Comparison of ENCODE assay signal across 1 cellular context in the genomic region with DNA sequence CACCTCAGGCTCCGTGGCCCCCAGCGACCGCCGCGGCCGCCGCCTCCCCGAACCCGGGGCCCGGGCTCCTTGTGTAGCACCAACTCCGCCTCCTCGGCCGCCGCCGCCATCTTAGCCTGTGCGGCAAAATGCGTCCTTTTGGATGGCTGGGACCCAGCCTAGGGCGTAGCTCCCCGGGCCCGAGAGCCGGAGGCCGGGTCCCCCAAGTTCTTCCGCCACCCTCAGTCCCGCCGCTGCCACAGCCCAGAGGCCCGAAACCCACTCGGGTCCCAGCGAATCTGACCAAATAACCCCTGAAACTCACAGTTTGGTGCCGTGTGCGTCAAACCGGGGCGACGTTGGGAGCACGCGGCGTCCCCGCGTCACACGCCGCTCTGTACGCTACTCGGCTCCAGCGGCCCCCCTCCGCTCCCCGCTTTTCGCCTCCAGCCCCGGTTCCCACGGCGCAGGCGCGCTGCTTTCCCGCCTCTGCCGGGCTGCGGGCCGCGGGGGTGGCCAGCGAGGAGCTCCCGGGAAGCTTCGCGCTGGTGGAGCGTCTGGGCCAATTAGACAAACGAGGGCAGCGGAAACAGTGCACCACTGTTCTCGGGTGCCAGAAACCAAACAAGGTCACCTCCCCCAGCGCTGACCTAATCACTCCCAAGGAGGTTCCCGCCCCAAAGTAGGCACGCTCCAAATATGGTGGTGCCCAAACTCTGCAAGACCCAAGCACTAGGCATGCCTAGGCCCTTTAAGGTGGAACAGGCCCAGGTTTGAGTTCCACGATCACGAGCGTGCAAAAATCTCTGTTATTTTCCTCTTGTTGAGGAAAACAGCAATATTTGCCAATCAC.
A peak's percentile ranks its signal among the peaks of the same experiment; 100 is the strongest.
TF ChIP-seq lines count a peak whose summit lies in the region.

A gene (minus strand): TSS at position 350 of the 832 bp plus-strand sequence. CDS start 39,682 bp downstream, outside the sequence.

TF ChIP-seq in HepG2, 621 proteins besides CTCF, POLR2A, EP300 and RAD21 (continued from another document and continues in another):
- TF ChIP-seq, protein P1, sequence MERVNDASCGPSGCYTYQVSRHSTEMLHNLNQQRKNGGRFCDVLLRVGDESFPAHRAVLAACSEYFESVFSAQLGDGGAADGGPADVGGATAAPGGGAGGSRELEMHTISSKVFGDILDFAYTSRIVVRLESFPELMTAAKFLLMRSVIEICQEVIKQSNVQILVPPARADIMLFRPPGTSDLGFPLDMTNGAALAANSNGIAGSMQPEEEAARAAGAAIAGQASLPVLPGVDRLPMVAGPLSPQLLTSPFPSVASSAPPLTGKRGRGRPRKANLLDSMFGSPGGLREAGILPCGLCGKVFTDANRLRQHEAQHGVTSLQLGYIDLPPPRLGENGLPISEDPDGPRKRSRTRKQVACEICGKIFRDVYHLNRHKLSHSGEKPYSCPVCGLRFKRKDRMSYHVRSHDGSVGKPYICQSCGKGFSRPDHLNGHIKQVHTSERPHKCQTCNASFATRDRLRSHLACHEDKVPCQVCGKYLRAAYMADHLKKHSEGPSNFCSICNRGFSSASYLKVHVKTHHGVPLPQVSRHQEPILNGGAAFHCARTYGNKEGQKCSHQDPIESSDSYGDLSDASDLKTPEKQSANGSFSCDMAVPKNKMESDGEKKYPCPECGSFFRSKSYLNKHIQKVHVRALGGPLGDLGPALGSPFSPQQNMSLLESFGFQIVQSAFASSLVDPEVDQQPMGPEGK (CRISPR knock-in tag; IDR thresholded peaks at IDR 0.05), result peak; percentile 95
- TF ChIP-seq NCOA2 (CRISPR knock-in tag; IDR thresholded peaks at IDR 0.05) (0 out of 2 replicates have a peak, but pooled peaks have one; percentile 41), FIP1L1 (IDR thresholded peaks at IDR 0.05; ENCODE audit: borderline replicate concordance, insufficient read depth, low read depth, low read length) (no peak), ZNF251 (CRISPR knock-in tag; IDR thresholded peaks at IDR 0.05) (no peak), SIX1 (CRISPR knock-in tag; IDR thresholded peaks at IDR 0.05; ENCODE audit: borderline replicate concordance) (peak; percentile 32; the same call in 1 of the 2 replicates), ZFP1 (CRISPR knock-in tag; IDR thresholded peaks at IDR 0.05) (no peak), U2AF1 (optimal IDR thresholded peaks at IDR 0.05; ENCODE audit: low read depth, low read length) (peak; percentile 64), SNAPC2 (CRISPR knock-in tag; IDR thresholded peaks at IDR 0.05) (peak; percentile 87), MTF1 (CRISPR knock-in tag; IDR thresholded peaks at IDR 0.05) (peak; percentile 82), NFATC3 (CRISPR knock-in tag; IDR thresholded peaks at IDR 0.05) (peak; percentile 82; the same call in 1 of the 2 replicates), ZFP37 (CRISPR knock-in tag; IDR thresholded peaks at IDR 0.05; ENCODE audit: borderline replicate concordance) (peak; percentile 49; the same call in 1 of the 2 replicates), JUN (CRISPR knock-in tag; IDR thresholded peaks at IDR 0.05) (peak; percentile 84), NR2F6 (IDR thresholded peaks at IDR 0.05) (no peak), NR2F6 (CRISPR knock-in tag; IDR thresholded peaks at IDR 0.05) (peak; percentile 72), CHCHD3 (CRISPR knock-in tag; IDR thresholded peaks at IDR 0.05) (peak; percentile 54; the same call in 1 of the 2 replicates), SMARCE1 (IDR thresholded peaks at IDR 0.05; ENCODE audit: borderline replicate concordance) (no peak), NR1H2 (CRISPR knock-in tag; IDR thresholded peaks at IDR 0.05; ENCODE audit: borderline replicate concordance, low read depth) (no peak), LCORL (IDR thresholded peaks at IDR 0.05) (no peak), LCORL (CRISPR knock-in tag; IDR thresholded peaks at IDR 0.05) (peak; percentile 54), ZNF616 (CRISPR knock-in tag; IDR thresholded peaks at IDR 0.05; ENCODE audit: low read depth) (peak; percentile 90), RFXANK (CRISPR knock-in tag; IDR thresholded peaks at IDR 0.05) (0 out of 2 replicates have a peak, but pooled peaks have one; percentile 17), ZEB1 (IDR thresholded peaks at IDR 0.05; ENCODE audit: insufficient replicate concordance, low read depth) (no peak), CBX1 (IDR thresholded peaks at IDR 0.05; ENCODE audit: low read depth) (peak; percentile 85), ZNF256 (CRISPR knock-in tag; conservative IDR thresholded peaks at IDR 0.05) (no peak; the same call in none of the 2 replicates), ATF1 (CRISPR knock-in tag; IDR thresholded peaks at IDR 0.05) (0 out of 2 replicates have a peak, but pooled peaks have one; percentile 64), SNRNP70 (IDR thresholded peaks at IDR 0.05; ENCODE audit: low read depth, low read length) (no peak), HHEX (CRISPR knock-in tag; IDR thresholded peaks at IDR 0.05) (no peak)
- TF ChIP-seq, protein P2, sequence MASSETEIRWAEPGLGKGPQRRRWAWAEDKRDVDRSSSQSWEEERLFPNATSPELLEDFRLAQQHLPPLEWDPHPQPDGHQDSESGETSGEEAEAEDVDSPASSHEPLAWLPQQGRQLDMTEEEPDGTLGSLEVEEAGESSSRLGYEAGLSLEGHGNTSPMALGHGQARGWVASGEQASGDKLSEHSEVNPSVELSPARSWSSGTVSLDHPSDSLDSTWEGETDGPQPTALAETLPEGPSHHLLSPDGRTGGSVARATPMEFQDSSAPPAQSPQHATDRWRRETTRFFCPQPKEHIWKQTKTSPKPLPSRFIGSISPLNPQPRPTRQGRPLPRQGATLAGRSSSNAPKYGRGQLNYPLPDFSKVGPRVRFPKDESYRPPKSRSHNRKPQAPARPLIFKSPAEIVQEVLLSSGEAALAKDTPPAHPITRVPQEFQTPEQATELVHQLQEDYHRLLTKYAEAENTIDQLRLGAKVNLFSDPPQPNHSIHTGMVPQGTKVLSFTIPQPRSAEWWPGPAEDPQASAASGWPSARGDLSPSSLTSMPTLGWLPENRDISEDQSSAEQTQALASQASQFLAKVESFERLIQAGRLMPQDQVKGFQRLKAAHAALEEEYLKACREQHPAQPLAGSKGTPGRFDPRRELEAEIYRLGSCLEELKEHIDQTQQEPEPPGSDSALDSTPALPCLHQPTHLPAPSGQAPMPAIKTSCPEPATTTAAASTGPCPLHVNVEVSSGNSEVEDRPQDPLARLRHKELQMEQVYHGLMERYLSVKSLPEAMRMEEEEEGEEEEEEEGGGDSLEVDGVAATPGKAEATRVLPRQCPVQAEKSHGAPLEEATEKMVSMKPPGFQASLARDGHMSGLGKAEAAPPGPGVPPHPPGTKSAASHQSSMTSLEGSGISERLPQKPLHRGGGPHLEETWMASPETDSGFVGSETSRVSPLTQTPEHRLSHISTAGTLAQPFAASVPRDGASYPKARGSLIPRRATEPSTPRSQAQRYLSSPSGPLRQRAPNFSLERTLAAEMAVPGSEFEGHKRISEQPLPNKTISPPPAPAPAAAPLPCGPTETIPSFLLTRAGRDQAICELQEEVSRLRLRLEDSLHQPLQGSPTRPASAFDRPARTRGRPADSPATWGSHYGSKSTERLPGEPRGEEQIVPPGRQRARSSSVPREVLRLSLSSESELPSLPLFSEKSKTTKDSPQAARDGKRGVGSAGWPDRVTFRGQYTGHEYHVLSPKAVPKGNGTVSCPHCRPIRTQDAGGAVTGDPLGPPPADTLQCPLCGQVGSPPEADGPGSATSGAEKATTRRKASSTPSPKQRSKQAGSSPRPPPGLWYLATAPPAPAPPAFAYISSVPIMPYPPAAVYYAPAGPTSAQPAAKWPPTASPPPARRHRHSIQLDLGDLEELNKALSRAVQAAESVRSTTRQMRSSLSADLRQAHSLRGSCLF (CRISPR knock-in tag; IDR thresholded peaks at IDR 0.05; ENCODE audit: borderline replicate concordance), result peak; percentile 87; the same call in 1 of the 2 replicates
- TF ChIP-seq, protein P3, sequence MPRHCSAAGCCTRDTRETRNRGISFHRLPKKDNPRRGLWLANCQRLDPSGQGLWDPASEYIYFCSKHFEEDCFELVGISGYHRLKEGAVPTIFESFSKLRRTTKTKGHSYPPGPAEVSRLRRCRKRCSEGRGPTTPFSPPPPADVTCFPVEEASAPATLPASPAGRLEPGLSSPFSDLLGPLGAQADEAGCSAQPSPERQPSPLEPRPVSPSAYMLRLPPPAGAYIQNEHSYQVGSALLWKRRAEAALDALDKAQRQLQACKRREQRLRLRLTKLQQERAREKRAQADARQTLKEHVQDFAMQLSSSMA (CRISPR knock-in tag; IDR thresholded peaks at IDR 0.05), result peak; percentile 71; the same call in 1 of the 2 replicates
- TF ChIP-seq, protein P4, sequence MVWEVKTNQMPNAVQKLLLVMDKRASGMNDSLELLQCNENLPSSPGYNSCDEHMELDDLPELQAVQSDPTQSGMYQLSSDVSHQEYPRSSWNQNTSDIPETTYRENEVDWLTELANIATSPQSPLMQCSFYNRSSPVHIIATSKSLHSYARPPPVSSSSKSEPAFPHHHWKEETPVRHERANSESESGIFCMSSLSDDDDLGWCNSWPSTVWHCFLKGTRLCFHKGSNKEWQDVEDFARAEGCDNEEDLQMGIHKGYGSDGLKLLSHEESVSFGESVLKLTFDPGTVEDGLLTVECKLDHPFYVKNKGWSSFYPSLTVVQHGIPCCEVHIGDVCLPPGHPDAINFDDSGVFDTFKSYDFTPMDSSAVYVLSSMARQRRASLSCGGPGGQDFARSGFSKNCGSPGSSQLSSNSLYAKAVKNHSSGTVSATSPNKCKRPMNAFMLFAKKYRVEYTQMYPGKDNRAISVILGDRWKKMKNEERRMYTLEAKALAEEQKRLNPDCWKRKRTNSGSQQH (CRISPR knock-in tag; IDR thresholded peaks at IDR 0.05; ENCODE audit: low read depth), result no peak
- TF ChIP-seq, protein P5, sequence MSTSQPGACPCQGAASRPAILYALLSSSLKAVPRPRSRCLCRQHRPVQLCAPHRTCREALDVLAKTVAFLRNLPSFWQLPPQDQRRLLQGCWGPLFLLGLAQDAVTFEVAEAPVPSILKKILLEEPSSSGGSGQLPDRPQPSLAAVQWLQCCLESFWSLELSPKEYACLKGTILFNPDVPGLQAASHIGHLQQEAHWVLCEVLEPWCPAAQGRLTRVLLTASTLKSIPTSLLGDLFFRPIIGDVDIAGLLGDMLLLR (CRISPR knock-in tag; IDR thresholded peaks at IDR 0.05), result no peak
- TF ChIP-seq, protein P6, sequence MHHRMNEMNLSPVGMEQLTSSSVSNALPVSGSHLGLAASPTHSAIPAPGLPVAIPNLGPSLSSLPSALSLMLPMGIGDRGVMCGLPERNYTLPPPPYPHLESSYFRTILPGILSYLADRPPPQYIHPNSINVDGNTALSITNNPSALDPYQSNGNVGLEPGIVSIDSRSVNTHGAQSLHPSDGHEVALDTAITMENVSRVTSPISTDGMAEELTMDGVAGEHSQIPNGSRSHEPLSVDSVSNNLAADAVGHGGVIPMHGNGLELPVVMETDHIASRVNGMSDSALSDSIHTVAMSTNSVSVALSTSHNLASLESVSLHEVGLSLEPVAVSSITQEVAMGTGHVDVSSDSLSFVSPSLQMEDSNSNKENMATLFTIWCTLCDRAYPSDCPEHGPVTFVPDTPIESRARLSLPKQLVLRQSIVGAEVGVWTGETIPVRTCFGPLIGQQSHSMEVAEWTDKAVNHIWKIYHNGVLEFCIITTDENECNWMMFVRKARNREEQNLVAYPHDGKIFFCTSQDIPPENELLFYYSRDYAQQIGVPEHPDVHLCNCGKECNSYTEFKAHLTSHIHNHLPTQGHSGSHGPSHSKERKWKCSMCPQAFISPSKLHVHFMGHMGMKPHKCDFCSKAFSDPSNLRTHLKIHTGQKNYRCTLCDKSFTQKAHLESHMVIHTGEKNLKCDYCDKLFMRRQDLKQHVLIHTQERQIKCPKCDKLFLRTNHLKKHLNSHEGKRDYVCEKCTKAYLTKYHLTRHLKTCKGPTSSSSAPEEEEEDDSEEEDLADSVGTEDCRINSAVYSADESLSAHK (CRISPR knock-in tag; IDR thresholded peaks at IDR 0.05; ENCODE audit: borderline replicate concordance), result no peak
- TF ChIP-seq, protein P7, sequence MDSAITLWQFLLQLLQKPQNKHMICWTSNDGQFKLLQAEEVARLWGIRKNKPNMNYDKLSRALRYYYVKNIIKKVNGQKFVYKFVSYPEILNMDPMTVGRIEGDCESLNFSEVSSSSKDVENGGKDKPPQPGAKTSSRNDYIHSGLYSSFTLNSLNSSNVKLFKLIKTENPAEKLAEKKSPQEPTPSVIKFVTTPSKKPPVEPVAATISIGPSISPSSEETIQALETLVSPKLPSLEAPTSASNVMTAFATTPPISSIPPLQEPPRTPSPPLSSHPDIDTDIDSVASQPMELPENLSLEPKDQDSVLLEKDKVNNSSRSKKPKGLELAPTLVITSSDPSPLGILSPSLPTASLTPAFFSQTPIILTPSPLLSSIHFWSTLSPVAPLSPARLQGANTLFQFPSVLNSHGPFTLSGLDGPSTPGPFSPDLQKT (CRISPR knock-in tag; IDR thresholded peaks at IDR 0.05; ENCODE audit: borderline replicate concordance), result peak; percentile 53; the same call in 1 of the 2 replicates
- TF ChIP-seq, protein P8, sequence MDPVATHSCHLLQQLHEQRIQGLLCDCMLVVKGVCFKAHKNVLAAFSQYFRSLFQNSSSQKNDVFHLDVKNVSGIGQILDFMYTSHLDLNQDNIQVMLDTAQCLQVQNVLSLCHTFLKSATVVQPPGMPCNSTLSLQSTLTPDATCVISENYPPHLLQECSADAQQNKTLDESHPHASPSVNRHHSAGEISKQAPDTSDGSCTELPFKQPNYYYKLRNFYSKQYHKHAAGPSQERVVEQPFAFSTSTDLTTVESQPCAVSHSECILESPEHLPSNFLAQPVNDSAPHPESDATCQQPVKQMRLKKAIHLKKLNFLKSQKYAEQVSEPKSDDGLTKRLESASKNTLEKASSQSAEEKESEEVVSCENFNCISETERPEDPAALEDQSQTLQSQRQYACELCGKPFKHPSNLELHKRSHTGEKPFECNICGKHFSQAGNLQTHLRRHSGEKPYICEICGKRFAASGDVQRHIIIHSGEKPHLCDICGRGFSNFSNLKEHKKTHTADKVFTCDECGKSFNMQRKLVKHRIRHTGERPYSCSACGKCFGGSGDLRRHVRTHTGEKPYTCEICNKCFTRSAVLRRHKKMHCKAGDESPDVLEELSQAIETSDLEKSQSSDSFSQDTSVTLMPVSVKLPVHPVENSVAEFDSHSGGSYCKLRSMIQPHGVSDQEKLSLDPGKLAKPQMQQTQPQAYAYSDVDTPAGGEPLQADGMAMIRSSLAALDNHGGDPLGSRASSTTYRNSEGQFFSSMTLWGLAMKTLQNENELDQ (CRISPR knock-in tag; IDR thresholded peaks at IDR 0.05; ENCODE audit: borderline replicate concordance), result no peak
- TF ChIP-seq, protein P9, sequence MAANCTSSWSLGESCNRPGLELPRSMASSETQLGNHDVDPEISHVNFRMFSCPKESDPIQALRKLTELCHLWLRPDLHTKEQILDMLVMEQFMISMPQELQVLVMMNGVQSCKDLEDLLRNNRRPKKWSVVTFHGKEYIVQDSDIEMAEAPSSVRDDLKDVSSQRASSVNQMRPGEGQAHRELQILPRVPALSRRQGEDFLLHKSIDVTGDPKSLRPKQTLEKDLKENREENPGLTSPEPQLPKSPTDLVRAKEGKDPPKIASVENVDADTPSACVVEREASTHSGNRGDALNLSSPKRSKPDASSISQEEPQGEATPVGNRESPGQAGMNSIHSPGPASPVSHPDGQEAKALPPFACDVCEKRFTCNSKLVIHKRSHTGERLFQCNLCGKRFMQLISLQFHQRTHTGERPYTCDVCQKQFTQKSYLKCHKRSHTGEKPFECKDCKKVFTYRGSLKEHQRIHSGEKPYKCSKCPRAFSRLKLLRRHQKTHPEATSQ (CRISPR knock-in tag; IDR thresholded peaks at IDR 0.05; ENCODE audit: borderline replicate concordance), result peak; percentile 91; the same call in 1 of the 2 replicates
